ENCODE assay signal across 8 cellular contexts in genomic region chr3:48157950-48158376, GRCh38. TPM values are rescaled to one million over a fixed set of nuclear protein-coding genes. Genes with fewer than 3 reads are reported as not detected.
DNase-seq lines count a peak whose midpoint lies in the region; ATAC-seq and TF ChIP-seq lines count a peak whose summit lies in the region.

No MANE protein-coding gene starts in this region.

- H3K27me3 ChIP-seq in CD4-positive, alpha-beta memory T cell (ENCODE audit: insufficient read depth, low read length) = no peaks in the 10 kb centered on the region
- no peaks in the 10 kb centered on the region for H3K27me3 ChIP-seq in KMS-11 (ENCODE audit: insufficient read depth, low read depth)

- H2AFZ ChIP-seq in KMS-11 (ENCODE audit: low read depth) = no peak overlapping the region

- H3K36me3 ChIP-seq in CD4-positive, alpha-beta memory T cell (ENCODE audit: insufficient read depth, low read length) = no peaks in the 10 kb centered on the region
- no peaks in the 10 kb centered on the region; the same call in 1 of the 2 replicates for H3K36me3 ChIP-seq in KMS-11 (ENCODE audit: insufficient read depth)

- CTCF ChIA-PET in CD4-positive, alpha-beta memory T cell (lab: Charles Lee; ENCODE audit: partially characterized antibody) = interaction anchor here (0.6 to 2.8 kb wide), 4 partner anchors 16 to 333 kb away, joined by 3 to 9 read pairs (median 3); no protein-coding TSS in a partner anchor

- no peak overlapping the region for H3K4me3 Mint-ChIP-seq in CD4-positive, alpha-beta memory T cell
- H3K4me3 Mint-ChIP-seq in memory B cell = no peak overlapping the region

- H3K9me3 Mint-ChIP-seq in CD4-positive, alpha-beta memory T cell = no peaks in the 10 kb centered on the region
- no peaks in the 10 kb centered on the region for H3K9me3 Mint-ChIP-seq in memory B cell

- H3K4me2 ChIP-seq in KMS-11 = no peak overlapping the region

- H3K79me2 ChIP-seq in KMS-11 (ENCODE audit: insufficient read depth, low read depth) = no peaks in the 10 kb centered on the region

- no peak overlapping the region for H3K9ac ChIP-seq in KMS-11

- ATAC-seq in memory B cell (ENCODE audit: low read depth) = peak; percentile 34
- ATAC-seq in HG03097 (IDR thresholded peaks at IDR 0.05; ENCODE audit: low FRiP score, unreplicated experiment) = no peak
- ATAC-seq in HG02885 (IDR thresholded peaks at IDR 0.05; ENCODE audit: poor library complexity, unreplicated experiment) = no peak

- POLR2A ChIA-PET in CD4-positive, alpha-beta memory T cell (lab: Charles Lee; ENCODE audit: partially characterized antibody) = interaction anchor here (0.6 kb wide), 1 partner anchor 158 kb away, joined by 3 read pairs; no protein-coding TSS in a partner anchor

- no peaks in the 10 kb centered on the region for H3K9me3 ChIP-seq in CD4-positive, alpha-beta memory T cell (ENCODE audit: control insufficient read depth in 1 of 2, low read length in 2 of 2)

- H3K27ac Mint-ChIP-seq in CD4-positive, alpha-beta memory T cell = no peak overlapping the region
- no peak overlapping the region for H3K27ac Mint-ChIP-seq in memory B cell

- H3K4me1 ChIP-seq in CD4-positive, alpha-beta memory T cell (ENCODE audit: insufficient read depth, low read length) = no peaks in the 10 kb centered on the region
- H3K4me1 ChIP-seq in KMS-11 (ENCODE audit: low read depth, poor library complexity, severe bottlenecking) = no peaks in the 10 kb centered on the region

- no peak overlapping the region for H3K27ac ChIP-seq in CD4-positive, alpha-beta memory T cell (ENCODE audit: low read depth, low read length)
- H3K27ac ChIP-seq in KMS-11 = no peak overlapping the region

- H4K20me1 ChIP-seq in KMS-11 (ENCODE audit: insufficient read depth) = no peaks in the 10 kb centered on the region

- peaks cover 0 to 1% (median 0%) of the 10 kb centered on the region in 4 donors for H3K4me1 Mint-ChIP-seq in CD4-positive, alpha-beta memory T cell
- no peaks in the 10 kb centered on the region for H3K4me1 Mint-ChIP-seq in memory B cell

- no peak overlapping the region for H3K4me3 ChIP-seq in CD4-positive, alpha-beta memory T cell (ENCODE audit: low read length in 2 of 2)
- H3K4me3 ChIP-seq in KMS-11 (IDR thresholded peaks at IDR 0.05; ENCODE audit: insufficient read depth, low read depth, low read length) = no peak overlapping the region

- peaks cover 0 to 2% of the 10 kb centered on the region in 2 donors for H3K27me3 Mint-ChIP-seq in CD4-positive, alpha-beta memory T cell
- H3K27me3 Mint-ChIP-seq in memory B cell = no peaks in the 10 kb centered on the region

- intact Hi-C loops in CD4-positive, alpha-beta memory T cell (cut with micrococcal nuclease) = no loop called here

- H3K36me3 Mint-ChIP-seq in CD4-positive, alpha-beta memory T cell = no peaks in the 10 kb centered on the region
- H3K36me3 Mint-ChIP-seq in memory B cell = no peaks in the 10 kb centered on the region

- peak in 4 of 5 donors; percentile 7 to 34 (median 18) for DNase-seq in CD4-positive, alpha-beta memory T cell
- DNase-seq in activated CD4-positive, alpha-beta T cell treated with anti-CD3 and anti-CD28 coated beads for 24 hours (ENCODE audit: low read depth in 2 of 2) = peak; percentile 29 to 31
- peak; percentile 7 for DNase-seq in effector CD8-positive, alpha-beta T cell (lab: John Stamatoyannopoulos, UW)
- peak; percentile 21 to 25 for DNase-seq in memory B cell (ENCODE audit: low spot score in 2 of 2)
- peak; percentile 40 for DNase-seq in stimulated activated CD8-positive, alpha-beta memory T cell treated with anti-CD3 and anti-CD28 coated beads, Interleukin-7, amount 100 ng/mL, for 24 hours (ENCODE audit: low read depth)

- TF ChIP-seq CTCF in KMS-11 (conservative IDR thresholded peaks at IDR 0.05; ENCODE audit: low read depth, low read length) = peak; percentile 73

RNA-seq across cellular contexts. Expression of gene CDC25A, which starts 30.3 kb away (rescaled TPM):
- total RNA-seq in CD4-positive, alpha-beta memory T cell = not detected
- polyA plus RNA-seq in CD4-positive, alpha-beta memory T cell = under 1 TPM in 1 of 2 donors, not detected in 1; 0.09 TPM
